In genomic region chr1:3724416-3725030, GRCh38 we compare ENCODE assay signal across 9 cellular contexts. TPM values are rescaled to one million over a fixed set of nuclear protein-coding genes. Genes with fewer than 3 reads are reported as not detected.
DNase-seq lines count a peak whose midpoint lies in the region; ATAC-seq and TF ChIP-seq lines count a peak whose summit lies in the region.
"Not testable (repeated sequence)": the region's sequence is repeated elsewhere in the genome, so short reads cannot be mapped to it uniquely, and the experiment has no call there.
"Had no signal": no experiment of that assay in that cellular context is flagged by ENCODE, and none has a peak within 500 bp of the region (broad histone marks: within the 10 kb centered on the region; RNA-seq: fewer than 3 reads in every experiment).

No MANE protein-coding gene starts in this region.

- DNase-seq in AML-193 (lab: John Stamatoyannopoulos, UW) (peak; percentile 41 to 59), NCI-H2171 treated with DMSO at 0.1 percent for 48 hours (lab: John Stamatoyannopoulos, UW) (peak; percentile 72), T-helper 9 cell (peak; percentile 85), fibroblast of lung (ENCODE audit: low read depth in 2 of 2) (peak; percentile 22 to 49), midbrain (lab: John Stamatoyannopoulos, UW) (peak; percentile 73)
- DNase-seq in activated naive CD4-positive, alpha-beta T cell treated with Interleukin-2 at 50 U/mL for 16 hours = peak; percentile 77
- DNase-seq in stimulated activated CD4-positive, alpha-beta T cell treated with anti-CD3 and anti-CD28 coated beads, TNF-alpha, amount 100 ng/mL, for 4 hours (ENCODE audit: low read depth in 3 of 3) = peak; percentile 63 to 80 (median 71)

- peak; percentile 53 for ATAC-seq in GM21529 (IDR thresholded peaks at IDR 0.05; ENCODE audit: unreplicated experiment)

- not testable (repeated sequence) for H3K4me2 ChIP-seq in fibroblast of lung (ENCODE audit: extremely low read depth, insufficient read depth, low read length)

- H3K36me3 ChIP-seq in fibroblast of lung (ENCODE audit: control insufficient read depth, insufficient read depth, low read length) = not testable (repeated sequence)

- TF ChIP-seq CTCF in fibroblast of lung (conservative IDR thresholded peaks at IDR 0.05 in 1 of 2, IDR thresholded peaks at IDR 0.05 in 1 of 2; ENCODE audit: low read depth in 1 of 2, low read length in 2 of 2) = peak; percentile 95 to 97

- H2AFZ ChIP-seq in fibroblast of lung (ENCODE audit: low read length) = not testable (repeated sequence)

- H3K4me3 ChIP-seq in fibroblast of lung (replicated peaks in 1 of 4; ENCODE audit: control extremely low read depth in 1 of 4, insufficient read depth in 1 of 4, low read depth in 3 of 4, low read length in 4 of 4) = not testable (repeated sequence)

- not testable (repeated sequence) for H3K27ac ChIP-seq in fibroblast of lung (ENCODE audit: insufficient read depth, low read length)

- not testable (repeated sequence) for H4K20me1 ChIP-seq in fibroblast of lung (ENCODE audit: control insufficient read depth, extremely low read depth, insufficient read depth, low read length)

- not testable (repeated sequence) for H3K9me3 ChIP-seq in fibroblast of lung (ENCODE audit: control insufficient read depth, insufficient read depth, low read depth, low read length)

- not testable (repeated sequence) for H3K4me1 ChIP-seq in fibroblast of lung (ENCODE audit: control insufficient read depth, extremely low read depth, insufficient read depth, low read length)

- H3K79me2 ChIP-seq in fibroblast of lung (ENCODE audit: control insufficient read depth, insufficient read depth, low read length) = not testable (repeated sequence)

- H3K9ac ChIP-seq in fibroblast of lung (ENCODE audit: insufficient read depth, low read length) = not testable (repeated sequence)

- H3K27me3 ChIP-seq in fibroblast of lung (ENCODE audit: control insufficient read depth, insufficient read depth, low read length) = not testable (repeated sequence)

RNA-seq across cellular contexts. Expression of gene CCDC27, which starts 27.7 kb away (rescaled TPM):
- not detected in 2 replicates for total RNA-seq in fibroblast of lung
- not detected in 2 replicates for polyA plus RNA-seq in fibroblast of lung
- polyA plus RNA-seq in fibroblast of lung (2012) = not detected in 2 replicates
- polyA minus RNA-seq in fibroblast of lung (ENCODE audit: low replicate concordance) = not detected in 2 replicates
- total RNA-seq: subcutaneous adipose tissue had no signal

RNA-seq across cellular contexts. Expression of gene SMIM1, which starts 48.0 kb away (rescaled TPM):
- total RNA-seq in fibroblast of lung = 1.5 and 2.0 TPM in 2 replicates
- polyA plus RNA-seq in fibroblast of lung = not detected in 2 replicates
- 1.0 and 1.5 TPM in 2 replicates for polyA plus RNA-seq in fibroblast of lung (2012)
- not detected in 2 replicates for polyA minus RNA-seq in fibroblast of lung (ENCODE audit: low replicate concordance)
